1 cellular context compared by ENCODE assay signal in the genomic region with DNA sequence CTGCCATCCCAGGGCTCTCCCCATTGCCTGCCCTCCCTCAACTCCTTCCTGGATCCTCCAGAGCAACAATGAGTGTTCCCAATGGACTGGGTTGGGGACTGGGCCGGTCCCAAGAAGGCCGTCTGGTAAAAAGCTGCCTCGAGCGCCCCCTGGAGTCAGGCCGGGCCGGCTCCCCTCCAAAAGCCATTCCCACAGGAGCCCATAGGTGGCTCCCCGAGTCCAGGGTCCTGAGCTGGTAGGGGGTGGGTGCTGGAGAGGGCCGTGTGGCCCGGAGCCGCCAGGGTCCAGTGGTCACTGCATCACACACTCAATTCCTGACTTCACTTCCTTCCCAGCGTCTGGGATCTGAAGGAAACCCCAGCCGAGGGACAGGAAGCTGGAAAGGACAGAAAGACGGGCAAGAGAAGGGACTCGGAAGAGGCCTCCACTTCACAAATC.
TF ChIP-seq lines count a peak whose summit lies in the region.

No MANE protein-coding gene starts in this region.

TF ChIP-seq in HCT116, 20 proteins besides CTCF, POLR2A, EP300 and RAD21 (continued from another document):
- no peak for TF ChIP-seq ELF1 (IDR thresholded peaks at IDR 0.05; ENCODE audit: borderline replicate concordance, low read depth)
- TF ChIP-seq FOSL1 (IDR thresholded peaks at IDR 0.05; ENCODE audit: low read depth): no peak
- no peak for TF ChIP-seq CEBPB (IDR thresholded peaks at IDR 0.05; ENCODE audit: low read depth)
- TF ChIP-seq EGR1 (IDR thresholded peaks at IDR 0.05; ENCODE audit: low read depth): no peak
- no peak for TF ChIP-seq JUND (IDR thresholded peaks at IDR 0.05)
- TF ChIP-seq REST (IDR thresholded peaks at IDR 0.05; ENCODE audit: low read depth): no peak
